ENCODE assay signal across 8 cellular contexts in the genomic region with DNA sequence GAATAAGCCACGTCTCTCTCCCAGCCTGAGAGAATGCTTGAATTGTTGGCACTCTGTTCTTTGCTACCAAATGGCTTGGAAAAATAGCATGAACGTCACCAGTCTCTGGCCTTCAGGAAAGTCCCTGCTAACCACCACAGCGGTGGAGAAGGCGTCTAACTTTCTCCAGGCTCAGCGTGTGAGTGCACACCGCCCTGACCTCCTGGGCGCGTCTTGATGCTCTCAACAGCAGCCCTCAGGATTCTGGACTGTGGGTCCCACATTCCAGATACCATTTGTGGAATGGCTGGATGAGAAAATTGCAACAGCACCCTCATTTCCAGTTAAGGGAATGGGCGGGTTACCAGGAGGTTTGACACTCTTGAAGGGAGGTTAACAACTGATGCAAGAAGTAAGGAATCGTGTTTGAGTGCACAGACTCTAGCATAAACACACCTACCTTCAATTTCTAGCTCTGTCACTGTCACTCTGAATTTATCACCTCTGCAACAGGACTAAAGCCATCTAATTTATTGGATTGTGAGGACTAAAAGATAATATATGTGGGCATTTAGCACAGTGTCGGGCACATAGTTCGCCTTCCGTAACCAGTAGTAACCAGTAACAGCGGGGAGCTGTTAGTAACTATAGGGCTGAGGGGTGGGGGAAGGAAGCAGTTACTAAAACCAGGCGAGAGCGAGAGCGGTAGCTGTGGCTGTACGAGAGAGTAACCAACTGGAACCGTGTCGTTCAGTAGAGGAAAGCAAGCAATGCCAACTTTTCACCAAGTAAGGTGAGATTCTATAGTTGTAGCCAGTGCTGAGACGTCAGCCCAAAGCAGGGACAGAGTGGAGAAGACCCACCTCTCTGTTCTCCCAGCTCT. TPM values are rescaled to one million over a fixed set of nuclear protein-coding genes. Genes with fewer than 3 reads are reported as not detected.
DNase-seq lines count a peak whose midpoint lies in the region; ATAC-seq, FAIRE-seq and TF ChIP-seq lines count a peak whose summit lies in the region.

No MANE protein-coding gene starts in this region.

- no peak overlapping the region for H3K4ac ChIP-seq in neuronal stem cell (ENCODE audit: low read length)

- H3K4me1 ChIP-seq in endodermal cell (ENCODE audit: control insufficient read depth, insufficient read depth, low read length): peaks cover 4% of the 10 kb centered on the region
- H3K4me1 ChIP-seq in neuronal stem cell (ENCODE audit: control insufficient read depth in 2 of 2, insufficient read depth in 1 of 2, low read depth in 1 of 2, low read length in 2 of 2): peaks cover 3% of the 10 kb centered on the region in 2 donors

- H3K36me3 ChIP-seq in endodermal cell (ENCODE audit: control insufficient read depth, insufficient read depth, low read length) (peaks cover 15% of the 10 kb centered on the region), neuronal stem cell (replicated peaks in 1 of 2; ENCODE audit: control insufficient read depth in 2 of 2, insufficient read depth in 2 of 2, low read length in 2 of 2) (peaks cover 5 to 11% of the 10 kb centered on the region in 2 donors)

- H3K4me2 ChIP-seq in neuronal stem cell (ENCODE audit: insufficient read depth, low read length, poor library complexity, severe bottlenecking): peak overlapping the region; percentile 61

- peaks cover 27% of the 10 kb centered on the region for H3K9me3 Mint-ChIP-seq in endodermal cell

- no peak for FAIRE-seq in frontal cortex (lab: Jason Lieb, UNC)

- peak overlapping the region; percentile 94 for H2AFZ ChIP-seq in neuronal stem cell (ENCODE audit: low read length)

- DNase-seq in AG04449 (ENCODE audit: low read depth, low spot score): no peak
- DNase-seq in activated CD4-positive, alpha-beta T cell treated with anti-CD3 and anti-CD28 coated beads for 1 hour: peak; percentile 23
- DNase-seq in endodermal cell: peak; percentile 55
- no peak for DNase-seq in neuronal stem cell (ENCODE audit: low spot score)
- DNase-seq in globus pallidus (ENCODE audit: low spot score): no peak
- DNase-seq in frontal cortex (ENCODE audit: low spot score in 2 of 2): no peak

- peak overlapping the region; percentile 86 for H3K27ac Mint-ChIP-seq in endodermal cell

- no peak overlapping the region for H3K23ac ChIP-seq in neuronal stem cell (ENCODE audit: low read depth, low read length, poor library complexity)

- H2BK120ac ChIP-seq in neuronal stem cell (ENCODE audit: low read depth, low read length): no peak overlapping the region

- H3K9me3 ChIP-seq in endodermal cell (ENCODE audit: control insufficient read depth, low read length) (peaks cover 20% of the 10 kb centered on the region), neuronal stem cell (replicated peaks in 1 of 2; ENCODE audit: control insufficient read depth in 2 of 2, insufficient read depth in 1 of 2, low read depth in 1 of 2, low read length in 2 of 2) (peaks cover 0 to 9% of the 10 kb centered on the region in 2 donors)

- H4K8ac ChIP-seq in neuronal stem cell (ENCODE audit: low read depth, low read length): no peak overlapping the region

- no peaks in the 10 kb centered on the region for H3K79me1 ChIP-seq in neuronal stem cell (ENCODE audit: low read depth, low read length)

- peak overlapping the region; percentile 78 for H3K4me3 ChIP-seq in AG04449 (ENCODE audit: low read depth, low read length)
- H3K4me3 ChIP-seq in endodermal cell (ENCODE audit: low read length): peak overlapping the region; percentile 91
- H3K4me3 ChIP-seq in neuronal stem cell (ENCODE audit: low read length in 2 of 2): peak overlapping the region; percentile 47 to 59

- peak overlapping the region; percentile 76 for H3K4me3 Mint-ChIP-seq in endodermal cell

- H2BK5ac ChIP-seq in neuronal stem cell (ENCODE audit: low read length): no peak overlapping the region

- CTCF ChIA-PET in AG04449 (lab: Yijun Ruan, JAX): interaction anchor here (1.4 to 9.1 kb wide), 7 partner anchors 9 to 253 kb away, joined by 3 to 90 read pairs (median 11); a partner anchor contains a TSS

- POLR2A ChIA-PET in AG04449 (lab: Yijun Ruan, JAX): interaction anchor here (0.7 to 0.9 kb wide), 5 partner anchors 12 to 545 kb away, joined by 3 to 7 read pairs (median 3); a partner anchor contains a TSS

- no peaks in the 10 kb centered on the region for H3K27me3 Mint-ChIP-seq in endodermal cell (ENCODE audit: insufficient read depth)

- ATAC-seq in GM19043 (IDR thresholded peaks at IDR 0.05; ENCODE audit: low read depth, unreplicated experiment): peak; percentile 67
- ATAC-seq in HG03196 (IDR thresholded peaks at IDR 0.05; ENCODE audit: unreplicated experiment): peak; percentile 67

- no peak overlapping the region for H4K91ac ChIP-seq in neuronal stem cell (ENCODE audit: low read depth, low read length, poor library complexity)

- H3K14ac ChIP-seq in neuronal stem cell (ENCODE audit: low read length): no peak overlapping the region

- no peak overlapping the region for H2BK12ac ChIP-seq in neuronal stem cell (ENCODE audit: low read length)

- no peak overlapping the region for H2BK15ac ChIP-seq in neuronal stem cell (ENCODE audit: low read length)

- 84 to 87% methylated on average over 16 to 21 of the region's 21 CpGs for WGBS in endodermal cell (ENCODE audit: insufficient coverage in 1 of 2, insufficient read length in 1 of 2), 2 experiments
- no CpG with 5 or more reads among the region's 21 CpGs for WGBS in neuronal stem cell (ENCODE audit: extremely low coverage in 2 of 2, insufficient read length in 2 of 2, insufficient replicate concordance in 1 of 2), 2 donors

- H2AK5ac ChIP-seq in neuronal stem cell (ENCODE audit: low read depth, low read length): no peak overlapping the region

- H3K27me3 ChIP-seq in endodermal cell (ENCODE audit: control insufficient read depth, insufficient read depth, low read length, poor library complexity, severe bottlenecking): no peaks in the 10 kb centered on the region
- no peaks in the 10 kb centered on the region for H3K27me3 ChIP-seq in neuronal stem cell (ENCODE audit: control insufficient read depth in 3 of 3, insufficient read depth in 3 of 3, low read depth in 1 of 3, low read length in 3 of 3)

- no peak overlapping the region for H3K18ac ChIP-seq in neuronal stem cell (ENCODE audit: low read length)

- H3K4me1 Mint-ChIP-seq in endodermal cell: peaks cover 20% of the 10 kb centered on the region

- H3K27ac ChIP-seq in endodermal cell (ENCODE audit: low read depth, low read length) (no peak overlapping the region), neuronal stem cell (replicated peaks; ENCODE audit: low read length) (no peak overlapping the region)

- no peak overlapping the region for H3K9ac ChIP-seq in endodermal cell (ENCODE audit: extremely low read depth, low read length, poor library complexity, severe bottlenecking)
- no peak overlapping the region for H3K9ac ChIP-seq in neuronal stem cell (ENCODE audit: low read depth, low read length, poor library complexity)

- H3K36me3 Mint-ChIP-seq in endodermal cell (ENCODE audit: low read depth): peaks cover 23% of the 10 kb centered on the region

- TF ChIP-seq CTCF in AG04449 (IDR thresholded peaks at IDR 0.05; ENCODE audit: insufficient read depth, low read length, missing control alignments) (no peak), endodermal cell (conservative IDR thresholded peaks at IDR 0.05) (no peak)

RNA-seq across cellular contexts. Expression of a gene that starts 0.8 kb away (rescaled TPM):
- total RNA-seq in endodermal cell (10 to 100 TPM; 21.0 to 31.1 TPM), frontal cortex (23.2 TPM)
- 29.2 TPM for polyA plus RNA-seq in endodermal cell (2013, experiment 1 of 2)
- 35.8 TPM for polyA plus RNA-seq in endodermal cell (2013, experiment 2 of 2)
- 38.1 TPM for polyA plus RNA-seq in neuronal stem cell (2013, experiment 1 of 2)
- 39.9 TPM for polyA plus RNA-seq in neuronal stem cell (2013, experiment 2 of 2)

RNA-seq across cellular contexts. Expression of a gene that starts 11.8 kb away (rescaled TPM):
- under 1 TPM in 1 of 2 donors, not detected in 1; 1.00 TPM for total RNA-seq in endodermal cell
- polyA plus RNA-seq in endodermal cell (2013, experiment 1 of 2): 0.25 TPM
- 0.17 TPM for polyA plus RNA-seq in endodermal cell (2013, experiment 2 of 2)
- 0.06 TPM for polyA plus RNA-seq in neuronal stem cell (2013, experiment 1 of 2)
- polyA plus RNA-seq in neuronal stem cell (2013, experiment 2 of 2): 0.06 TPM
- under 0.01 TPM for total RNA-seq in frontal cortex

Comparison
In these comparisons a context has a peak if more than half of its experiments do, and no peak if none do; other contexts are left out.
1. DNase-seq: peak in activated CD4-positive, alpha-beta T cell treated with anti-CD3 and anti-CD28 coated beads for 1 hour (single experiment) and endodermal cell (single experiment); none in AG04449 (single experiment), neuronal stem cell (single experiment), globus pallidus (single experiment) and frontal cortex (0 of 2).
2. Peak in every context shown above with its lines, with median percentiles within 50 percentile points of each other: H3K4me3 ChIP-seq.